ENCODE assay signal across 23 cellular contexts in the genomic region with DNA sequence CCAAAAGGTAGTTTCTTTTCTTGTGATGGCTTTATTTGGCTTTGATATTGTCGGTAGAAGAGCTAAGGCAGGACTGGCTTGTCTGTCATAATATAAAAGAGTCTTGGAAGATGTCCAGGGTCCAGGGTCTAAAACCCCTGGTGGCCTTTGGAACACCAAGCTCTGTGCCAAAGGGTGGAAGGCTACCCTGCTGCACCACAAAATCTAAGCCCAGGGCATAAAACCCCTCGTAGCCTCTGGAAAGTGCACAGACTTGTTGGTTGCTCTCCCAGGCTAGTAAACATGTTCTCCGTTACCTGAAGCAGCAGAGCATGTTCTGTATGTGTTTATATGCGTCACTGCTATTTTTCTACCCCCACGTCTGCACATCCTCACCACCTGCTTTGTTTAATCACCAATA.
"Had no signal": no experiment of that assay in that cellular context is flagged by ENCODE, and none has a peak within 500 bp of the region (broad histone marks: within the 10 kb centered on the region; RNA-seq: fewer than 3 reads in every experiment).

No MANE protein-coding gene starts in this region.

- H3K4me1 Mint-ChIP-seq: endodermal cell, mesothelial cell of epicardium had no signal

- ATAC-seq: effector memory CD8-positive, alpha-beta T cell; gastrocnemius medialis; heart right ventricle; left cardiac atrium; lower lobe of right lung; mucosa of descending colon had no signal

- DNase-seq: colonic mucosa; cortex of kidney; effector CD8-positive, alpha-beta T cell; effector memory CD8-positive, alpha-beta T cell; endodermal cell; esophagus squamous epithelium; foreskin fibroblast; foreskin melanocyte; gastrocnemius medialis; glutamatergic neuron; head of caudate nucleus; heart right ventricle; hippocampal formation; left cardiac atrium; left ventricle myocardium inferior; lower lobe of right lung; mesenchymal stem cell; mucosa of descending colon had no signal

- H3K9me3 Mint-ChIP-seq: effector memory CD8-positive, alpha-beta T cell had no signal

- H3K4me1 ChIP-seq: colonic mucosa, esophagus squamous epithelium, gastrocnemius medialis, heart right ventricle, left ventricle myocardium inferior, lower lobe of right lung had no signal

- H3K27ac ChIP-seq: colonic mucosa, esophagus squamous epithelium, gastrocnemius medialis, heart right ventricle, left ventricle myocardium inferior, lower lobe of right lung had no signal

- H3K4me3 ChIP-seq: colonic mucosa, esophagus squamous epithelium, gastrocnemius medialis, heart right ventricle, left ventricle myocardium inferior, lower lobe of right lung, mucosa of descending colon had no signal

- H3K27me3 Mint-ChIP-seq: dendritic cell treated with granulocyte-macrophage colony-stimulating factor and Interleukin-4, amounts not matched to agents 40 ng/mL and 50 ng/mL, for 4 days; effector memory CD8-positive, alpha-beta T cell had no signal

- H3K27ac Mint-ChIP-seq: dendritic cell treated with granulocyte-macrophage colony-stimulating factor and Interleukin-4, amounts not matched to agents 40 ng/mL and 50 ng/mL, for 4 days; effector memory CD8-positive, alpha-beta T cell; endodermal cell; mesothelial cell of epicardium had no signal

- H3K9me3 ChIP-seq: colonic mucosa, esophagus squamous epithelium, gastrocnemius medialis, lower lobe of right lung had no signal

- H3K4me3 Mint-ChIP-seq: dendritic cell treated with granulocyte-macrophage colony-stimulating factor and Interleukin-4, amounts not matched to agents 40 ng/mL and 50 ng/mL, for 4 days; effector memory CD8-positive, alpha-beta T cell; endodermal cell; mesothelial cell of epicardium had no signal

- H3K27me3 ChIP-seq: colonic mucosa, esophagus squamous epithelium, gastrocnemius medialis, heart right ventricle had no signal

- H3K36me3 ChIP-seq: colonic mucosa had no signal

- FAIRE-seq: endothelial cell of umbilical vein, islet of Langerhans, keratinocyte had no signal
